18 cellular contexts compared by ENCODE assay signal in the genomic region with DNA sequence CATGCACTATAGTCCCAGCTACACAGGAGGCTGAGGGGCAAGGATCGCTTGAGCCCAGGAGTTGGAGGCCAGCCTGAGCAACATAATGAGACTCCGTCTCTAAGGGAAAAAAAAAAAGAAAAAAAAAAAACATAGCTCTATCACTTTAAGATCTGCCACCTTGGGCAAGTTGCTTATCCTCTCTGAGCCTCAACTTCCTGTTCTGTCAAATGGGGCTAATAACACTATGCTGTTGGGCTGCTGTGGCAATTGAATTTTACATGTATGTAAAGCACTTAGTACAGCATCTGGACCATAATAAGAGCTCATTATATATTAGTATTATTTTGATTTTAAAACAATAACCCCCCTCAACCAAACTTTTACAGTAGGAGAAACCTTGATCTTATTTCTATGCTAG.
"Had no signal": no experiment of that assay in that cellular context is flagged by ENCODE, and none has a peak within 500 bp of the region (broad histone marks: within the 10 kb centered on the region; RNA-seq: fewer than 3 reads in every experiment).

No MANE protein-coding gene starts in this region.

- FAIRE-seq: urothelium cell line had no signal

- H3K9me3 Mint-ChIP-seq: activated T-helper 1 cell treated with anti-CD3 and anti-CD28 coated beads, Interleukin-12 subunit alpha, Interleukin-12 subunit beta, Interleukin-2, Interleukin-4 antibody, amounts not matched to agents 30 ng/mL and 10 ng/mL and 1 ng/mL, durations not matched to agents 14 hours and 24 hours and 36 hours; dendritic cell treated with granulocyte-macrophage colony-stimulating factor and Interleukin-4, amounts not matched to agents 40 ng/mL and 50 ng/mL, for 4 days had no signal

- H3K4me3 ChIP-seq: ascending aorta, breast epithelium, lower lobe of right lung, thyroid gland had no signal

- H3K27me3 ChIP-seq: ascending aorta, breast epithelium, neutrophil, thyroid gland had no signal

- H3K4me1 ChIP-seq: ascending aorta, breast epithelium, lower lobe of right lung, parathyroid adenoma had no signal

- H3K4me3 Mint-ChIP-seq: activated CD4-positive, alpha-beta T cell treated with anti-CD3 and anti-CD28 coated beads, Interleukin-2, amount 10 ng/mL, durations not matched to agents 7 days and 5 days; activated T-helper 1 cell treated with anti-CD3 and anti-CD28 coated beads, Interleukin-12 subunit alpha, Interleukin-12 subunit beta, Interleukin-2, Interleukin-4 antibody, amounts not matched to agents 30 ng/mL and 10 ng/mL and 1 ng/mL, durations not matched to agents 14 hours and 24 hours and 36 hours; dendritic cell treated with granulocyte-macrophage colony-stimulating factor and Interleukin-4, amounts not matched to agents 40 ng/mL and 50 ng/mL, for 4 days; naive B cell; stimulated activated naive B cell treated with anti-CD40 and anti-IgM and Interleukin-4, amounts not matched to agents 10 μg/mL and 1 μg/mL and 100 μg/mL, for 72 hours had no signal

- H3K27ac Mint-ChIP-seq: activated CD4-positive, alpha-beta T cell treated with anti-CD3 and anti-CD28 coated beads, Interleukin-2, amount 10 ng/mL, durations not matched to agents 7 days and 5 days; activated T-helper 1 cell treated with anti-CD3 and anti-CD28 coated beads, Interleukin-12 subunit alpha, Interleukin-12 subunit beta, Interleukin-2, Interleukin-4 antibody, amounts not matched to agents 30 ng/mL and 10 ng/mL and 1 ng/mL, durations not matched to agents 14 hours and 24 hours and 36 hours; dendritic cell treated with granulocyte-macrophage colony-stimulating factor and Interleukin-4, amounts not matched to agents 40 ng/mL and 50 ng/mL, for 4 days; naive B cell; stimulated activated naive B cell treated with anti-CD40 and anti-IgM and Interleukin-4, amounts not matched to agents 10 μg/mL and 1 μg/mL and 100 μg/mL, for 72 hours had no signal

- H3K27ac ChIP-seq: ascending aorta, breast epithelium, lower lobe of right lung, neutrophil, parathyroid adenoma, thyroid gland had no signal

- H3K36me3 Mint-ChIP-seq: naive B cell had no signal

- H2AFZ ChIP-seq: parathyroid adenoma had no signal

- ATAC-seq: left cardiac atrium; lower lobe of right lung; stimulated activated naive B cell treated with anti-CD40 and anti-IgM and Interleukin-4, amounts not matched to agents 10 μg/mL and 1 μg/mL and 100 μg/mL, for 72 hours had no signal

- DNase-seq: activated CD4-positive, alpha-beta T cell treated with anti-CD3 and anti-CD28 coated beads, Interleukin-2, amount 10 ng/mL, durations not matched to agents 7 days and 5 days; activated naive CD4-positive, alpha-beta T cell treated with Interleukin-2 at 50 U/mL for 16 hours; effector memory CD4-positive, alpha-beta T cell; foreskin melanocyte; head of caudate nucleus; left cardiac atrium; lower lobe of right lung; naive B cell; stimulated activated CD4-positive, alpha-beta T cell treated with anti-CD3 and anti-CD28 coated beads, Interleukin-2, amount 100 ng/mL, for 48 hours; stimulated activated naive B cell treated with anti-CD40 and anti-IgM and Interleukin-4, amounts not matched to agents 10 μg/mL and 1 μg/mL and 100 μg/mL, for 72 hours; thyroid gland had no signal

- H3K36me3 ChIP-seq: ascending aorta, breast epithelium, lower lobe of right lung, neutrophil, thyroid gland had no signal

- H3K27me3 Mint-ChIP-seq: activated CD4-positive, alpha-beta T cell treated with anti-CD3 and anti-CD28 coated beads, Interleukin-2, amount 10 ng/mL, durations not matched to agents 7 days and 5 days; dendritic cell treated with granulocyte-macrophage colony-stimulating factor and Interleukin-4, amounts not matched to agents 40 ng/mL and 50 ng/mL, for 4 days; naive B cell; stimulated activated naive B cell treated with anti-CD40 and anti-IgM and Interleukin-4, amounts not matched to agents 10 μg/mL and 1 μg/mL and 100 μg/mL, for 72 hours had no signal

- H3K9me3 ChIP-seq: ascending aorta, breast epithelium, lower lobe of right lung, neutrophil, thyroid gland had no signal

- H3K79me2 ChIP-seq: parathyroid adenoma had no signal

- H3K9ac ChIP-seq: parathyroid adenoma had no signal
